ENCODE assay signal across 1 cellular context in genomic region chr20:63854069-63854765, GRCh38.
TF ChIP-seq lines count a peak whose summit lies in the region.

No MANE protein-coding gene starts in this region.

TF ChIP-seq in HepG2, 621 proteins besides CTCF, POLR2A, EP300 and RAD21 (continued from another document and continues in another):
- TF ChIP-seq PRDM15 (CRISPR knock-in tag; IDR thresholded peaks at IDR 0.05), result 0 out of 2 replicates have a peak, but pooled peaks have one; percentile 44
- TF ChIP-seq ZNF335 (CRISPR knock-in tag; IDR thresholded peaks at IDR 0.05), result peak; percentile 41; the same call in 1 of the 2 replicates
- TF ChIP-seq ZSCAN22 (CRISPR knock-in tag; IDR thresholded peaks at IDR 0.05), result no peak; the same call in 1 of the 2 replicates
- TF ChIP-seq SP2 (CRISPR knock-in tag; IDR thresholded peaks at IDR 0.05), result no peak
- TF ChIP-seq HNF1A (IDR thresholded peaks at IDR 0.05; ENCODE audit: low read depth), result no peak
- peak; percentile 51; the same call in 1 of the 2 replicates for TF ChIP-seq HNF1A (CRISPR knock-in tag; IDR thresholded peaks at IDR 0.05; ENCODE audit: borderline replicate concordance)
- peak; percentile 42 for TF ChIP-seq POLR2G (IDR thresholded peaks at IDR 0.05; ENCODE audit: low read depth, low read length)
- no peak for TF ChIP-seq ZNF34 (CRISPR knock-in tag; IDR thresholded peaks at IDR 0.05; ENCODE audit: borderline replicate concordance)
- TF ChIP-seq KDM2A (CRISPR knock-in tag; IDR thresholded peaks at IDR 0.05; ENCODE audit: borderline replicate concordance, low read depth), result peak; percentile 73; the same call in 1 of the 2 replicates
- TF ChIP-seq SRSF9 (IDR thresholded peaks at IDR 0.05; ENCODE audit: borderline replicate concordance, insufficient read depth, low read depth, low read length, poor library complexity, severe bottlenecking), result no peak
- TF ChIP-seq ELK4 (CRISPR knock-in tag; IDR thresholded peaks at IDR 0.05; ENCODE audit: borderline replicate concordance), result peak; percentile 55; the same call in 1 of the 2 replicates
- peak; percentile 70; the same call in 1 of the 2 replicates for TF ChIP-seq TERF1 (CRISPR knock-in tag; IDR thresholded peaks at IDR 0.05)
- TF ChIP-seq ZNF329 (CRISPR knock-in tag; IDR thresholded peaks at IDR 0.05; ENCODE audit: low read depth), result no peak
- TF ChIP-seq ZNF609 (CRISPR knock-in tag; IDR thresholded peaks at IDR 0.05; ENCODE audit: borderline replicate concordance), result peak; percentile 67
- TF ChIP-seq MIER2 (CRISPR knock-in tag; IDR thresholded peaks at IDR 0.05), result peak; percentile 49; the same call in 1 of the 2 replicates
- TF ChIP-seq RBAK (CRISPR knock-in tag; IDR thresholded peaks at IDR 0.05), result no peak; the same call in 1 of the 2 replicates
- TF ChIP-seq ZNF331 (CRISPR knock-in tag; IDR thresholded peaks at IDR 0.05), result peak; percentile 51; the same call in 1 of the 2 replicates
- TF ChIP-seq POGK (CRISPR knock-in tag; conservative IDR thresholded peaks at IDR 0.05), result 0 out of 2 replicates have a peak, but pooled peaks have one; percentile 40
- no peak for TF ChIP-seq ZNF432 (CRISPR knock-in tag; IDR thresholded peaks at IDR 0.05; ENCODE audit: borderline replicate concordance)
- TF ChIP-seq GTF2F1 (IDR thresholded peaks at IDR 0.05; ENCODE audit: low read length), result no peak
- no peak for TF ChIP-seq NFE2L2 (IDR thresholded peaks at IDR 0.05; ENCODE audit: low read length)
- TF ChIP-seq ZNF841 (CRISPR knock-in tag; IDR thresholded peaks at IDR 0.05; ENCODE audit: borderline replicate concordance), result no peak
- peak; percentile 41 for TF ChIP-seq ZNF274 (CRISPR knock-in tag; IDR thresholded peaks at IDR 0.05)
- TF ChIP-seq SMAD1 (CRISPR knock-in tag; IDR thresholded peaks at IDR 0.05; ENCODE audit: borderline replicate concordance, low read depth), result no peak; the same call in 1 of the 2 replicates
- TF ChIP-seq NONO (IDR thresholded peaks at IDR 0.05), result no peak
- TF ChIP-seq NONO (CRISPR knock-in tag; conservative IDR thresholded peaks at IDR 0.05), result no peak
- TF ChIP-seq ATF3 (CRISPR knock-in tag; IDR thresholded peaks at IDR 0.05), result peak; percentile 27; the same call in 1 of the 2 replicates
- no peak for TF ChIP-seq ZNF839 (CRISPR knock-in tag; IDR thresholded peaks at IDR 0.05; ENCODE audit: borderline replicate concordance)
- peak; percentile 59 for TF ChIP-seq MYC (CRISPR knock-in tag; IDR thresholded peaks at IDR 0.05; ENCODE audit: borderline replicate concordance)
- 0 out of 2 replicates have a peak, but pooled peaks have one; percentile 55 for TF ChIP-seq ATF2 (CRISPR knock-in tag; IDR thresholded peaks at IDR 0.05)
